Comparison of ENCODE assay signal across 18 cellular contexts in genomic region chr5:68445257-68446069, GRCh38.
DNase-seq lines count a peak whose midpoint lies in the region; ATAC-seq, FAIRE-seq and TF ChIP-seq lines count a peak whose summit lies in the region.
"Had no signal": no experiment of that assay in that cellular context is flagged by ENCODE, and none has a peak within 500 bp of the region (broad histone marks: within the 10 kb centered on the region; RNA-seq: fewer than 3 reads in every experiment).

No MANE protein-coding gene starts in this region.

- H3K4me3 ChIP-seq in RWPE2 (ENCODE audit: severe bottlenecking) (no peak overlapping the region), small intestine (ENCODE audit: low read depth in 1 of 2, low read length in 2 of 2) (no peak overlapping the region), mucosa of descending colon (no peak overlapping the region)

- H3K4me1 ChIP-seq in RWPE2 (ENCODE audit: insufficient read depth, poor library complexity, severe bottlenecking) (peaks cover 23% of the 10 kb centered on the region), small intestine (ENCODE audit: control insufficient read depth in 2 of 2, insufficient read depth in 1 of 2, low read depth in 1 of 2, low read length in 1 of 2) (no peaks in the 10 kb centered on the region), mucosa of descending colon (ENCODE audit: low read depth) (no peaks in the 10 kb centered on the region)

- peaks cover 32% of the 10 kb centered on the region for H3K4me1 Mint-ChIP-seq in type B pancreatic cell (ENCODE audit: unreplicated experiment)

- H3K27me3 ChIP-seq in RWPE2 (ENCODE audit: insufficient read depth, poor library complexity, severe bottlenecking) (no peaks in the 10 kb centered on the region), small intestine (ENCODE audit: control insufficient read depth in 2 of 2, insufficient read depth in 2 of 2, low read length in 2 of 2) (no peaks in the 10 kb centered on the region)
- H3K27me3 ChIP-seq: BE2C had no signal

- FAIRE-seq in GM19239 (lab: Jason Lieb, UNC) (peak; percentile 40), small intestine (lab: Jason Lieb, UNC) (peak; percentile 5)
- FAIRE-seq: RCC 7860 had no signal

- ATAC-seq in RWPE2 (ENCODE audit: low read depth) (no peak), mucosa of descending colon (no peak)

- no peaks in the 10 kb centered on the region for H3K36me3 Mint-ChIP-seq in type B pancreatic cell

- no peak for DNase-seq in GM19239 (ENCODE audit: insufficient read length, low spot score)
- no peak for DNase-seq in RWPE2 (ENCODE audit: low spot score)
- no peak for DNase-seq in epithelial cell of prostate (ENCODE audit: low read depth, low spot score)
- DNase-seq in small intestine = no peak
- DNase-seq in mucosa of descending colon = no peak
- DNase-seq in GM03348 (ENCODE audit: low spot score) = no peak
- DNase-seq in type B pancreatic cell (ENCODE audit: extremely low spot score, unreplicated experiment) = no peak
- DNase-seq: BE2C; CD8-positive, alpha-beta memory T cell; DMS153; EL; HCEC 1CT; IMR-90; MV-4-11; NCI-H1417 treated with DMSO at 0.1 percent for 48 hours; NCI-H2029 treated with DMSO at 0.1 percent for 48 hours; NCI-H524 had no signal

- no peaks in the 10 kb centered on the region for H3K27me3 Mint-ChIP-seq in type B pancreatic cell

- no peak overlapping the region for H3K4me3 Mint-ChIP-seq in type B pancreatic cell
- H3K4me3 Mint-ChIP-seq: CD8-positive, alpha-beta memory T cell had no signal

- intact Hi-C loops in mucosa of descending colon (cut with DNase I, micrococcal nuclease) = no loop called here

- TF ChIP-seq CTCF in RWPE2 (IDR thresholded peaks at IDR 0.05; ENCODE audit: poor library complexity, severe bottlenecking) (no peak), mucosa of descending colon (IDR thresholded peaks at IDR 0.05) (no peak), type B pancreatic cell (conservative IDR thresholded peaks at IDR 0.05) (no peak)

- H3K9me3 ChIP-seq in RWPE2 (ENCODE audit: severe bottlenecking) = no peaks in the 10 kb centered on the region
- no peaks in the 10 kb centered on the region for H3K9me3 ChIP-seq in small intestine (ENCODE audit: control insufficient read depth, low read depth)
- no peaks in the 10 kb centered on the region for H3K9me3 ChIP-seq in mucosa of descending colon
- H3K9me3 ChIP-seq: BE2C had no signal

- H3K27ac ChIP-seq in RWPE2 (ENCODE audit: poor library complexity, severe bottlenecking) = peak overlapping the region; percentile 58
- H3K27ac ChIP-seq in epithelial cell of prostate = peak overlapping the region; percentile 57
- H3K27ac ChIP-seq in small intestine (ENCODE audit: low read depth in 1 of 2, low read length in 1 of 2) = no peak overlapping the region

- WGBS in small intestine, 3 donors = 70 to 86% (median 79%) methylated on average over 6 of the region's 6 CpGs

- H3K9me3 Mint-ChIP-seq in type B pancreatic cell = peaks cover 6% of the 10 kb centered on the region
- H3K9me3 Mint-ChIP-seq: CD8-positive, alpha-beta memory T cell had no signal

- no peak overlapping the region for H3K27ac Mint-ChIP-seq in type B pancreatic cell
- H3K27ac Mint-ChIP-seq: CD8-positive, alpha-beta memory T cell had no signal

- H3K36me3 ChIP-seq in RWPE2 (ENCODE audit: low read depth) = no peaks in the 10 kb centered on the region
- no peaks in the 10 kb centered on the region for H3K36me3 ChIP-seq in small intestine (ENCODE audit: control insufficient read depth in 2 of 2, insufficient read depth in 2 of 2, low read length in 2 of 2)
- H3K36me3 ChIP-seq in mucosa of descending colon (ENCODE audit: low read depth) = no peaks in the 10 kb centered on the region
- H3K36me3 ChIP-seq: BE2C had no signal

Comparison
In these comparisons a context has a peak if more than half of its experiments do, and no peak if none do; other contexts are left out.
1. H3K27ac ChIP-seq: peak in RWPE2 (single experiment) and epithelial cell of prostate (single experiment); none in small intestine (0 of 2).